Comparison of ENCODE assay signal across 8 cellular contexts in genomic region chr15:59104602-59104911, GRCh38. TPM values are rescaled to one million over a fixed set of nuclear protein-coding genes. Genes with fewer than 3 reads are reported as not detected.
A peak's percentile ranks its signal among the peaks of the same experiment; 100 is the strongest.
DNase-seq lines count a peak whose midpoint lies in the region; ATAC-seq, FAIRE-seq and TF ChIP-seq lines count a peak whose summit lies in the region.

No MANE protein-coding gene starts in this region.

- CTCF ChIA-PET in CD4-positive, alpha-beta T cell (lab: Charles Lee), result no interaction called here

- intact Hi-C loops in CD4-positive, alpha-beta T cell (cut with DNase I, micrococcal nuclease), result loop anchor here (2.0 to 10.0 kb wide), 4 partner anchors 118 to 580 kb away; partner anchors contain the start of genes RNF111 (in 2 of the 2), BNIP2 (in 1 of the 2) and MINDY2 (in 1 of the 2)
- intact Hi-C loops in body of pancreas (cut with DNase I), result no loop called here
- intact Hi-C loops in aorta (cut with DNase I), result loop anchor here in 1 of 2 donors (10.0 kb wide), 1 partner anchor 390 kb away; no protein-coding TSS in a partner anchor

- peaks cover 19% of the 10 kb centered on the region for H3K4me1 Mint-ChIP-seq in CD4-positive, alpha-beta T cell (ENCODE audit: low read depth)
- H3K4me1 Mint-ChIP-seq in memory B cell, result peaks cover 2% of the 10 kb centered on the region

- H3K36me3 ChIP-seq in body of pancreas (replicated peaks in 1 of 2; ENCODE audit: insufficient read depth in 1 of 2, low read depth in 2 of 2) (no peaks in the 10 kb centered on the region), aorta (ENCODE audit: control insufficient read depth in 1 of 2, insufficient read depth in 2 of 2, low read length in 1 of 2) (no peaks in the 10 kb centered on the region)

- POLR2A ChIA-PET in CD4-positive, alpha-beta T cell (lab: Charles Lee), result no interaction called here

- H3K4me1 ChIP-seq in body of pancreas (peaks cover 5% of the 10 kb centered on the region), aorta (ENCODE audit: control insufficient read depth in 1 of 2, insufficient read depth in 2 of 2, low read length in 2 of 2) (no peaks in the 10 kb centered on the region)

- TF ChIP-seq CTCF in CD4-positive, alpha-beta T cell (IDR thresholded peaks at IDR 0.05), result no peak
- TF ChIP-seq CTCF in body of pancreas (IDR thresholded peaks at IDR 0.05), result no peak

- FAIRE-seq in HTR-8/SVneo (lab: Jason Lieb, UNC), result no peak

- no peak for DNase-seq in CD4-positive, alpha-beta T cell
- DNase-seq in body of pancreas (peak in 1 of 4 donors; percentile 17), memory B cell (ENCODE audit: low spot score in 2 of 2) (no peak), aorta (no peak), NCI-H2227 (lab: John Stamatoyannopoulos, UW; ENCODE audit: unreplicated experiment) (no peak), HTR-8/SVneo (ENCODE audit: insufficient read length, low spot score) (no peak)
- DNase-seq in effector CD4-positive, alpha-beta T cell, result no peak

- TF ChIP-seq POLR2A in body of pancreas (IDR thresholded peaks at IDR 0.05), result no peak

- peak overlapping the region; percentile 43 to 52 for H3K4me3 ChIP-seq in body of pancreas
- H3K4me3 ChIP-seq in aorta (ENCODE audit: low read length in 2 of 2), result peak overlapping the region; percentile 32 to 77

- peaks cover 5% of the 10 kb centered on the region for H3K36me3 Mint-ChIP-seq in CD4-positive, alpha-beta T cell (ENCODE audit: low read depth)
- H3K36me3 Mint-ChIP-seq in memory B cell, result peaks cover 2% of the 10 kb centered on the region

- no peaks in the 10 kb centered on the region for H3K27me3 Mint-ChIP-seq in CD4-positive, alpha-beta T cell
- H3K27me3 Mint-ChIP-seq in memory B cell, result no peaks in the 10 kb centered on the region

- H3K27ac Mint-ChIP-seq in CD4-positive, alpha-beta T cell, result peak overlapping the region; percentile 99
- peak overlapping the region; percentile 96 for H3K27ac Mint-ChIP-seq in memory B cell

- 1% methylated on average over 9 of the region's 9 CpGs for WGBS in body of pancreas, 2 donors
- 1 to 2% methylated on average over 9 of the region's 9 CpGs for WGBS in aorta, 2 donors

- peak overlapping the region; percentile 97 for H3K4me3 Mint-ChIP-seq in CD4-positive, alpha-beta T cell
- peak overlapping the region; percentile 92 for H3K4me3 Mint-ChIP-seq in memory B cell

- no peaks in the 10 kb centered on the region for H3K9me3 Mint-ChIP-seq in CD4-positive, alpha-beta T cell
- H3K9me3 Mint-ChIP-seq in memory B cell, result no peaks in the 10 kb centered on the region

- no peaks in the 10 kb centered on the region for H3K27me3 ChIP-seq in CD4-positive, alpha-beta T cell (ENCODE audit: control insufficient read depth, insufficient read depth, low read length)
- H3K27me3 ChIP-seq in body of pancreas, result no peaks in the 10 kb centered on the region
- H3K27me3 ChIP-seq in aorta (ENCODE audit: control insufficient read depth in 1 of 2, insufficient read depth in 2 of 2, low read length in 1 of 2), result no peaks in the 10 kb centered on the region

- H3K9me3 ChIP-seq in CD4-positive, alpha-beta T cell (ENCODE audit: control insufficient read depth, low read length), result no peaks in the 10 kb centered on the region
- H3K9me3 ChIP-seq in body of pancreas (no peaks in the 10 kb centered on the region), aorta (ENCODE audit: control insufficient read depth, low read length) (no peaks in the 10 kb centered on the region)

- H3K27ac ChIP-seq in CD4-positive, alpha-beta T cell (ENCODE audit: low read depth, low read length), result no peak overlapping the region
- H3K27ac ChIP-seq in body of pancreas, result peak overlapping the region in 1 of 4 donors; percentile 64
- no peak overlapping the region for H3K27ac ChIP-seq in aorta (ENCODE audit: low read depth in 1 of 2, low read length in 2 of 2)

- ATAC-seq in CD4-positive, alpha-beta T cell (ENCODE audit: poor library complexity), result no peak
- ATAC-seq in HG02973 (IDR thresholded peaks at IDR 0.05; ENCODE audit: unreplicated experiment) (peak; percentile 28), body of pancreas (peak; percentile 34), memory B cell (ENCODE audit: low read depth) (no peak), aorta (ENCODE audit: low FRiP score) (peak; percentile 60)

RNA-seq across cellular contexts. Expression of gene CCNB2, which starts 0.4 kb away (rescaled TPM):
- under 1 TPM in 1 of 2 experiments, not detected in 1; 0.85 TPM for total RNA-seq in CD4-positive, alpha-beta T cell
- total RNA-seq in body of pancreas (under 1 TPM in 1 of 2 donors, not detected in 1; 0.26 TPM), aorta (1 to 10 TPM in 1 of 2 donors, under 1 TPM in 1; 0.32 to 2.2 TPM)
- polyA plus RNA-seq in aorta, result 1 to 10 TPM in 1 of 2 donors, not detected in 1; 1.5 TPM

Comparison
In these comparisons a context has a peak if more than half of its experiments do, and no peak if none do; other contexts are left out.
1. ATAC-seq: peak in HG02973 (single experiment), body of pancreas (single experiment) and aorta (single experiment); none in CD4-positive, alpha-beta T cell (single experiment) and memory B cell (single experiment).